ENCODE assay signal across 26 cellular contexts in the genomic region with DNA sequence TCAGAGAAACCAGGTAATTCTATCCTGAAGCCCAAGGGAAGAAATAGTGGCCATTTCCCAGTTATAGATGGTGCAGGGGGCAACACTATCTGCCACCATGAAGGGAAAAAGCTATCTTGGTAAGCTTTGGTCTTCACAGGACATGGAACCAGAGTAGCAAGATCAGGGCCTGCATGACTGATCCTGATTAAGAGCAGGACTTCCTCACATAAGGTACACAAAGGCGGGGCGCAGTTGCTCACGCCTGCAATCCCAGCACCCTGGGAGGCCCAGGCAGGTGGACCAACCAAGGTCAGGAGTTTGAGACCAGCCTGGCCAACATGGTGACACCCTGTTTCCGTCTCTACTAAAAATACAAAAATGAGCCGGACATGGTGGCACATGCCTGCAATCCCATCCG.
A peak's percentile ranks its signal among the peaks of the same experiment; 100 is the strongest.
DNase-seq lines count a peak whose midpoint lies in the region; ATAC-seq, FAIRE-seq and TF ChIP-seq lines count a peak whose summit lies in the region.
"Had no signal": no experiment of that assay in that cellular context is flagged by ENCODE, and none has a peak within 500 bp of the region (broad histone marks: within the 10 kb centered on the region; RNA-seq: fewer than 3 reads in every experiment).

No MANE protein-coding gene starts in this region.

- no peak overlapping the region for H3K4me2 ChIP-seq in K562 (ENCODE audit: insufficient read depth, low read length)
- H3K4me2 ChIP-seq: A549; BLaER1 treated with 17β-estradiol and CSF1 and Interleukin-3, amounts not matched to agents 10 nM and 100 nM had no signal

- H3K79me2 ChIP-seq in K562 (ENCODE audit: control insufficient read depth, insufficient read depth, low read length), result no peaks in the 10 kb centered on the region

- no peaks in the 10 kb centered on the region for H3K36me3 ChIP-seq in K562 (ENCODE audit: control insufficient read depth, insufficient read depth, low read length)
- no peaks in the 10 kb centered on the region for H3K36me3 ChIP-seq in mucosa of descending colon (ENCODE audit: low read depth)
- H3K36me3 ChIP-seq: BLaER1 treated with 17β-estradiol and CSF1 and Interleukin-3, amounts not matched to agents 10 nM and 100 nM had no signal

- H3K4me3 Mint-ChIP-seq in dendritic cell treated with granulocyte-macrophage colony-stimulating factor and Interleukin-4, amounts not matched to agents 40 ng/mL and 50 ng/mL, for 4 days, result no peak overlapping the region
- H3K4me3 Mint-ChIP-seq in progenitor cell of endocrine pancreas (ENCODE audit: low read depth), result no peak overlapping the region
- H3K4me3 Mint-ChIP-seq: B cell; CD4-positive, alpha-beta T cell; CD8-positive, alpha-beta T cell had no signal

- no peak for TF ChIP-seq CTCF in K562 (IDR thresholded peaks at IDR 0.05 in 2 of 3, conservative IDR thresholded peaks at IDR 0.05 in 1 of 3; ENCODE audit: insufficient read depth in 2 of 3, low read depth in 1 of 3, low read length in 3 of 3)
- TF ChIP-seq CTCF in mucosa of descending colon (IDR thresholded peaks at IDR 0.05), result no peak
- no peak for TF ChIP-seq CTCF in progenitor cell of endocrine pancreas (IDR thresholded peaks at IDR 0.05; ENCODE audit: unreplicated experiment)

- H3K4me1 Mint-ChIP-seq in dendritic cell treated with granulocyte-macrophage colony-stimulating factor and Interleukin-4, amounts not matched to agents 40 ng/mL and 50 ng/mL, for 4 days (ENCODE audit: low read depth), result peaks cover 31% of the 10 kb centered on the region
- H3K4me1 Mint-ChIP-seq in progenitor cell of endocrine pancreas (ENCODE audit: low read depth), result no peaks in the 10 kb centered on the region

- WGBS in K562 (ENCODE audit: insufficient coverage, low coverage, missing lambda C conversion rate), result 82% methylated on average over 4 of the region's 6 CpGs

- no TSS peak for BruUV-seq in K562 (replicated peaks; lab: Mats Ljungman, UMichigan)

- CTCF ChIA-PET in K562 (lab: Yijun Ruan, JAX; ENCODE audit: low intra/inter-chr PET ratio), result no interaction called here

- peak overlapping the region; percentile 60 for H3K27ac Mint-ChIP-seq in dendritic cell treated with granulocyte-macrophage colony-stimulating factor and Interleukin-4, amounts not matched to agents 40 ng/mL and 50 ng/mL, for 4 days
- H3K27ac Mint-ChIP-seq in progenitor cell of endocrine pancreas, result no peak overlapping the region
- H3K27ac Mint-ChIP-seq: B cell; CD4-positive, alpha-beta T cell; CD8-positive, alpha-beta T cell had no signal

- ATAC-seq in K562 (no peak), esophagus mucosa (peak; percentile 69), mucosa of descending colon (peak; percentile 71)
- ATAC-seq: A549; CD8-positive, alpha-beta T cell; GM12878 had no signal

- DNase-seq in K562 (ENCODE audit: extremely low read depth in 1 of 4, low spot score in 3 of 4), result peak in 1 of 4 experiments; percentile 11
- DNase-seq in mucosa of descending colon, result no peak
- no peak for DNase-seq in NCI-H526 treated with DMSO at 0.1 percent for 48 hours (lab: John Stamatoyannopoulos, UW)
- no peak for DNase-seq in progenitor cell of endocrine pancreas (ENCODE audit: low spot score, unreplicated experiment)
- DNase-seq in NCI-H187 treated with DMSO at 0.1 percent for 48 hours (lab: John Stamatoyannopoulos, UW), result no peak
- DNase-seq in DMS53 (lab: John Stamatoyannopoulos, UW), result no peak
- DNase-seq: AML-193; Caco-2; Calu3; CD4-positive, alpha-beta T cell; CD8-positive, alpha-beta T cell; DMS79; DND-41; EL; GDM1 had no signal

- POLR2A ChIA-PET in K562 (lab: Yijun Ruan, JAX), result no interaction called here

- no peak overlapping the region for H3K9ac ChIP-seq in K562 (ENCODE audit: insufficient read depth in 1 of 2, low read depth in 2 of 2, low read length in 2 of 2)
- H3K9ac ChIP-seq: BLaER1 treated with 17β-estradiol and CSF1 and Interleukin-3, amounts not matched to agents 10 nM and 100 nM had no signal

- intact Hi-C loops in K562 (cut with micrococcal nuclease), result loop anchor here (10.0 kb wide), 1 partner anchor 178 kb away; no protein-coding TSS in a partner anchor
- intact Hi-C loops in dendritic cell treated with granulocyte-macrophage colony-stimulating factor and Interleukin-4, amounts not matched to agents 40 ng/mL and 50 ng/mL, for 4 days (cut with micrococcal nuclease), result loop anchor here (10.0 kb wide), 1 partner anchor 148 kb away; the partner anchor contains the start of gene USP9X
- intact Hi-C loops in mucosa of descending colon (cut with DNase I, micrococcal nuclease), result no loop called here

- no peak for TF ChIP-seq EP300 in K562 (IDR thresholded peaks at IDR 0.05; ENCODE audit: low read length)

- H3K4me1 ChIP-seq in K562 (replicated peaks in 1 of 2; ENCODE audit: control insufficient read depth in 2 of 2, insufficient read depth in 2 of 2, low read length in 2 of 2), result peaks cover 13 to 14% of the 10 kb centered on the region in 2 experiments; a peak in 4 of 5 replicates
- no peaks in the 10 kb centered on the region for H3K4me1 ChIP-seq in mucosa of descending colon (ENCODE audit: low read depth)
- H3K4me1 ChIP-seq: Caco-2 had no signal

- no peaks in the 10 kb centered on the region; the same call in 1 of the 2 replicates for H4K20me1 ChIP-seq in K562 (replicated peaks; ENCODE audit: control insufficient read depth, insufficient read depth, low read length)
- H4K20me1 ChIP-seq: BLaER1 treated with 17β-estradiol and CSF1 and Interleukin-3, amounts not matched to agents 10 nM and 100 nM had no signal

- H3K9me3 Mint-ChIP-seq in dendritic cell treated with granulocyte-macrophage colony-stimulating factor and Interleukin-4, amounts not matched to agents 40 ng/mL and 50 ng/mL, for 4 days, result no peaks in the 10 kb centered on the region
- H3K9me3 Mint-ChIP-seq in progenitor cell of endocrine pancreas (ENCODE audit: low read depth), result peaks cover 3% of the 10 kb centered on the region
- H3K9me3 Mint-ChIP-seq: CD4-positive, alpha-beta T cell; CD8-positive, alpha-beta T cell had no signal

- H3K9me3 ChIP-seq in K562 (replicated peaks; ENCODE audit: control insufficient read depth, insufficient read depth, low read depth, low read length), result no peaks in the 10 kb centered on the region
- no peaks in the 10 kb centered on the region for H3K9me3 ChIP-seq in mucosa of descending colon
- H3K9me3 ChIP-seq: A549; BLaER1 treated with 17β-estradiol and CSF1 and Interleukin-3, amounts not matched to agents 10 nM and 100 nM; Caco-2 had no signal

- H3K27ac ChIP-seq in K562 (ENCODE audit: extremely low read depth, low read depth, low read length), result no peak overlapping the region
- H3K27ac ChIP-seq: 22Rv1; BLaER1 treated with 17β-estradiol and CSF1 and Interleukin-3, amounts not matched to agents 10 nM and 100 nM; C4-2B had no signal

- H3K9me1 ChIP-seq in K562 (ENCODE audit: control insufficient read depth, insufficient read depth, low read length), result no peaks in the 10 kb centered on the region

- in situ Hi-C loops in K562 (cut with MboI), result no loop called here

- no peak for TF ChIP-seq POLR2A in K562 (conservative IDR thresholded peaks at IDR 0.05)

- no peak overlapping the region for H2AFZ ChIP-seq in K562 (ENCODE audit: low read depth, low read length)

- no peaks in the 10 kb centered on the region for H3K27me3 ChIP-seq in K562 (ENCODE audit: control insufficient read depth in 2 of 2, insufficient read depth in 2 of 2, low read length in 2 of 2)

- H3K27me3 Mint-ChIP-seq in dendritic cell treated with granulocyte-macrophage colony-stimulating factor and Interleukin-4, amounts not matched to agents 40 ng/mL and 50 ng/mL, for 4 days, result no peaks in the 10 kb centered on the region
- no peaks in the 10 kb centered on the region for H3K27me3 Mint-ChIP-seq in progenitor cell of endocrine pancreas
- H3K27me3 Mint-ChIP-seq: B cell; CD4-positive, alpha-beta T cell had no signal

- peak; percentile 49 for FAIRE-seq in K562 (lab: Jason Lieb, UNC)
- FAIRE-seq: A549, D721Med, GM12878, GM12892, GM18507 had no signal

- no peaks in the 10 kb centered on the region for H3K36me3 Mint-ChIP-seq in dendritic cell treated with granulocyte-macrophage colony-stimulating factor and Interleukin-4, amounts not matched to agents 40 ng/mL and 50 ng/mL, for 4 days (ENCODE audit: low read depth)
- no peaks in the 10 kb centered on the region for H3K36me3 Mint-ChIP-seq in progenitor cell of endocrine pancreas (ENCODE audit: insufficient read depth)
- H3K36me3 Mint-ChIP-seq: CD8-positive, alpha-beta T cell had no signal

- TF ChIP-seq RAD21 in K562 (CRISPR knock-in tag; conservative IDR thresholded peaks at IDR 0.05 in 1 of 2, IDR thresholded peaks at IDR 0.05 in 1 of 2), result no peak

- H3K4me3 ChIP-seq in K562 (no peak overlapping the region), mucosa of descending colon (no peak overlapping the region)
- H3K4me3 ChIP-seq: A549; BLaER1 treated with 17β-estradiol and CSF1 and Interleukin-3, amounts not matched to agents 10 nM and 100 nM; GM12878 had no signal

TF ChIP-seq in K562, 482 proteins besides CTCF, POLR2A, EP300 and RAD21 (continues in another document):
- no peak for TF ChIP-seq SMC3 (conservative IDR thresholded peaks at IDR 0.05; ENCODE audit: insufficient read depth, low read depth, low read length)
- no peak for TF ChIP-seq SUPT5H (IDR thresholded peaks at IDR 0.05)
- no peak for TF ChIP-seq PYGO2 (tag; IDR thresholded peaks at IDR 0.05)
- TF ChIP-seq HNRNPK (IDR thresholded peaks at IDR 0.05; ENCODE audit: low read depth, low read length, poor library complexity, severe bottlenecking), result no peak
- TF ChIP-seq ZNF79 (CRISPR knock-in tag; IDR thresholded peaks at IDR 0.05; ENCODE audit: low read depth), result no peak
- no peak for TF ChIP-seq TCF15 (CRISPR knock-in tag; IDR thresholded peaks at IDR 0.05)
- no peak for TF ChIP-seq PTRF (tag; IDR thresholded peaks at IDR 0.05)
- no peak for TF ChIP-seq ERF (CRISPR knock-in tag; IDR thresholded peaks at IDR 0.05)
- TF ChIP-seq TGIF2 (CRISPR knock-in tag; IDR thresholded peaks at IDR 0.05), result no peak
- TF ChIP-seq POLR2AphosphoS5 (IDR thresholded peaks at IDR 0.05; ENCODE audit: control insufficient read depth, insufficient read depth, low read depth, low read length), result no peak

Comparison
In these comparisons a context has a peak if more than half of its experiments do, and no peak if none do; other contexts are left out.
1. intact Hi-C loops: an anchor here in K562 (10.0 kb wide) and dendritic cell treated with granulocyte-macrophage colony-stimulating factor and Interleukin-4, amounts not matched to agents 40 ng/mL and 50 ng/mL, for 4 days (10.0 kb wide); none called in mucosa of descending colon.